ENCODE assay signal across 39 cellular contexts in genomic region chr10:133081636-133082035, GRCh38. TPM values are rescaled to one million over a fixed set of nuclear protein-coding genes. Genes with fewer than 3 reads are reported as not detected.
"Had no signal": no experiment of that assay in that cellular context is flagged by ENCODE, and none has a peak within 500 bp of the region (broad histone marks: within the 10 kb centered on the region; RNA-seq: fewer than 3 reads in every experiment).

No MANE protein-coding gene starts in this region.

- DNase-seq: Karpas-422, Kasumi-1, KG1, MG63, MM.1S, MV-4-11, NCI-H1048, NCI-H1092, NCI-H1092 treated with DMSO at 0.1 percent for 48 hours, NCI-H1105, NCI-H1105 treated with DMSO at 0.1 percent for 48 hours, NCI-H1417, NCI-H1417 treated with DMSO at 0.1 percent for 48 hours, NCI-H1436, NCI-H1436 treated with DMSO at 0.1 percent for 48 hours, NCI-H146, NCI-H1694, NCI-H1694 treated with DMSO at 0.1 percent for 48 hours, NCI-H187, NCI-H187 treated with DMSO at 0.1 percent for 48 hours, NCI-H1930, NCI-H2029, NCI-H2029 treated with DMSO at 0.1 percent for 48 hours, NCI-H2081, NCI-H2081 treated with DMSO at 0.1 percent for 48 hours, NCI-H2107, NCI-H2171, NCI-H2171 treated with DMSO at 0.1 percent for 48 hours, NCI-H2227 treated with DMSO at 0.1 percent for 48 hours, NCI-H226, NCI-H345, NCI-H446, NCI-H446 treated with DMSO at 0.1 percent for 48 hours, NCI-H510A had no signal

- H3K36me3 ChIP-seq: MG63 had no signal

- H3K27ac ChIP-seq: KMS-11 had no signal

- H3K9me3 ChIP-seq: MG63 had no signal

- H3K4me3 ChIP-seq: MG63 had no signal

- H3K9ac ChIP-seq: KMS-11 had no signal

- H3K4me2 ChIP-seq: KMS-11 had no signal

RNA-seq across cellular contexts. Expression of gene ADGRA1, which starts 6.1 kb away (rescaled TPM):
- total RNA-seq: LHCN-M2, M059J, MCF 10A, NCI-H460 had no signal
